1 cellular context compared by ENCODE assay signal in the genomic region with DNA sequence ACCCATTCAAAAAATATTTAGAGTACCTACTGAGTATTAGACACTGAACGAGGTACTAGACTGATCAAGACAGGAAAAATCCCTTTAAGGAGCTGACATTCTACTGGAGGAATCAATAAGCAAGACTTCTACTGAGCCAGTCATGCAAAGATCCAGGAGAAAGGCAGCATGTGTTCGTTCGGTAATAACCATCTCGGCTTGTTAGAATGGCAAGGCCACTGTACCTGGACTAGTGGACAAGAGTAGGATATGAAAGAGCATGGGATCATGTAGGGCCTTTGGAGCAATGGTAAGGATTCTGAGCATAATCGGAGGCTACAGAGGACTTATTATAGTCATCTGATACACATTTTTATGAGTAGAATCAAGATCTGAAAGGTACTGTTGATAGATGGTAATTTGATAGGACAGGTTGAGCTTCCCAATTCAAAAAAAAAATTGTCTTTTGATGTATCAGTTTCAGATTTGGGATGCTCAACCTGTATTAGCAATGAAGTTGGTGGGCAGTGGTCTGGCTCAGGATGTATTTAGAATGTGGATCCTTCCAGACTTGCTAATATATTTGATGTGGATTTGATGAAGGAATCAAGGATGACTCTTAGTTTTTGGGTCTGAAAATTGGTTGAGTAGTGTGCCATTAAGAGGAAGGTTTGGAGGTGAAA.
TF ChIP-seq lines count a peak whose summit lies in the region.

No MANE protein-coding gene starts in this region.

TF ChIP-seq in HEK293, 187 proteins besides CTCF, POLR2A, EP300 and RAD21:
- peak; percentile 80 for TF ChIP-seq ZBTB17 (tag by site-specific recombination; IDR thresholded peaks at IDR 0.05)
- TF ChIP-seq ZFP37 (tag by site-specific recombination; IDR thresholded peaks at IDR 0.05) = 0 out of 2 replicates have a peak, but pooled peaks have one; percentile 35
- peak; percentile 77; the same call in 1 of the 2 replicates for TF ChIP-seq ZEB2 (tag by site-specific recombination; IDR thresholded peaks at IDR 0.05)
- peak; percentile 79 for TF ChIP-seq IKZF3 (tag by site-specific recombination; IDR thresholded peaks at IDR 0.05)
- no peak; the same call in 1 of the 2 replicates for TF ChIP-seq ZNF660 (tag by site-specific recombination; IDR thresholded peaks at IDR 0.05)
- peak; percentile 71 for TF ChIP-seq TSHZ1 (tag by site-specific recombination; IDR thresholded peaks at IDR 0.05; ENCODE audit: borderline replicate concordance)
- no peak for TF ChIP-seq ZNF248 (tag by site-specific recombination; IDR thresholded peaks at IDR 0.05)
- no peak for TF ChIP-seq ZNF214 (tag by site-specific recombination; IDR thresholded peaks at IDR 0.05; ENCODE audit: borderline replicate concordance)
- TF ChIP-seq GLIS1 (tag by site-specific recombination; IDR thresholded peaks at IDR 0.05) = no peak
- TF ChIP-seq ZNF2 (tag by site-specific recombination; IDR thresholded peaks at IDR 0.05) = peak; percentile 55; the same call in 1 of the 2 replicates
- TF ChIP-seq BCL11A (tag by site-specific recombination; IDR thresholded peaks at IDR 0.05; ENCODE audit: low read depth) = 0 out of 2 replicates have a peak, but pooled peaks have one; percentile 21
- TF ChIP-seq ZBTB20 (tag by site-specific recombination; IDR thresholded peaks at IDR 0.05) = 0 out of 2 replicates have a peak, but pooled peaks have one; percentile 22
- TF ChIP-seq ZBTB8A (tag by site-specific recombination; IDR thresholded peaks at IDR 0.05) = 0 out of 2 replicates have a peak, but pooled peaks have one; percentile 0
- TF ChIP-seq ZNF24 (tag by site-specific recombination; IDR thresholded peaks at IDR 0.05) = peak; percentile 13; the same call in 1 of the 2 replicates
- TF ChIP-seq, protein P1, sequence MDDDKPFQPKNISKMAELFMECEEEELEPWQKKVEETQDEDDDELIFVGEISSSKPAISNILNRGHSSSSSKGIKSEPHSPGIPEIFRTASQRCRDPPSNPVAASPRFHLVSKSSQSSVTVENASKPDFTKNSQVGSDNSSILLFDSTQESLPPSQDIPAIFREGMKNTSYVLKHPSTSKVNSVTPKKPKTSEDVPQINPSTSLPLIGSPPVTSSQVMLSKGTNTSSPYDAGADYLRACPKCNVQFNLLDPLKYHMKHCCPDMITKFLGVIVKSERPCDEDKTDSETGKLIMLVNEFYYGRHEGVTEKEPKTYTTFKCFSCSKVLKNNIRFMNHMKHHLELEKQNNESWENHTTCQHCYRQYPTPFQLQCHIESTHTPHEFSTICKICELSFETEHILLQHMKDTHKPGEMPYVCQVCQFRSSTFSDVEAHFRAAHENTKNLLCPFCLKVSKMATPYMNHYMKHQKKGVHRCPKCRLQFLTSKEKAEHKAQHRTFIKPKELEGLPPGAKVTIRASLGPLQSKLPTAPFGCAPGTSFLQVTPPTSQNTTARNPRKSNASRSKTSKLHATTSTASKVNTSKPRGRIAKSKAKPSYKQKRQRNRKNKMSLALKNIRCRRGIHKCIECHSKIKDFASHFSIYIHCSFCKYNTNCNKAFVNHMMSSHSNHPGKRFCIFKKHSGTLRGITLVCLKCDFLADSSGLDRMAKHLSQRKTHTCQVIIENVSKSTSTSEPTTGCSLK (tag by site-specific recombination; IDR thresholded peaks at IDR 0.05) = no peak
- peak; percentile 93 for TF ChIP-seq ZNF600 (tag by site-specific recombination; IDR thresholded peaks at IDR 0.05)
- 0 out of 2 replicates have a peak, but pooled peaks have one; percentile 27 for TF ChIP-seq ZNF501 (tag by site-specific recombination; IDR thresholded peaks at IDR 0.05)
- 0 out of 2 replicates have a peak, but pooled peaks have one; percentile 38 for TF ChIP-seq ZNF366 (tag by site-specific recombination; conservative IDR thresholded peaks at IDR 0.05)
- peak; percentile 18; the same call in 1 of the 2 replicates for TF ChIP-seq TRIM28 (IDR thresholded peaks at IDR 0.05; ENCODE audit: borderline replicate concordance, low read length)
